In genomic region chr9:70413427-70413797, GRCh38 we compare ENCODE assay signal across 8 cellular contexts. TPM values are rescaled to one million over a fixed set of nuclear protein-coding genes. Genes with fewer than 3 reads are reported as not detected.
DNase-seq lines count a peak whose midpoint lies in the region; ATAC-seq and TF ChIP-seq lines count a peak whose summit lies in the region.

No MANE protein-coding gene starts in this region.

- H3K4me3 Mint-ChIP-seq in chondrocyte (ENCODE audit: unreplicated experiment) = peak overlapping the region; percentile 97

- H3K4me3 ChIP-seq in BE2C (ENCODE audit: low read depth, low read length) (peak overlapping the region; percentile 78), lower leg skin (ENCODE audit: low read depth, poor library complexity, severe bottlenecking) (peak overlapping the region; percentile 99), thoracic aorta (peak overlapping the region; percentile 92)

- intact Hi-C loops in lower leg skin (cut with DNase I; ENCODE audit: low total_unique reads) = no loop called here

- peaks cover 54% of the 10 kb centered on the region for H3K4me1 Mint-ChIP-seq in chondrocyte (ENCODE audit: low read depth)

- no peaks in the 10 kb centered on the region for H3K27me3 Mint-ChIP-seq in chondrocyte (ENCODE audit: low read depth)

- peak; percentile 26 for ATAC-seq in GM18517 (IDR thresholded peaks at IDR 0.05; ENCODE audit: unreplicated experiment)
- peak; percentile 18 for ATAC-seq in HG02970 (IDR thresholded peaks at IDR 0.05; ENCODE audit: low FRiP score, unreplicated experiment)
- ATAC-seq in thoracic aorta (ENCODE audit: insufficient number of reproducible peaks, low FRiP score, low read depth) = no peak

- no peak for TF ChIP-seq CTCF in BE2C (IDR thresholded peaks at IDR 0.05; ENCODE audit: low read depth, low read length)
- TF ChIP-seq CTCF in chondrocyte (IDR thresholded peaks at IDR 0.05) = no peak
- no peak for TF ChIP-seq CTCF in lower leg skin (IDR thresholded peaks at IDR 0.05)
- no peak for TF ChIP-seq CTCF in thoracic aorta (IDR thresholded peaks at IDR 0.05)

- in situ Hi-C loops in ACHN (cut with HindIII; ENCODE audit: low pct_ligation_motif_present, low pct_unique_long_range_greater_than_20kb, low sequenced_read_pairs) = no loop called here

- H3K36me3 Mint-ChIP-seq in chondrocyte (ENCODE audit: low read depth) = peaks cover 8% of the 10 kb centered on the region

- whole genome bisulfite sequencing in lower leg skin, 2 donors = 0% methylated on average over 10 of the region's 60 CpGs; no CpG with 5 or more reads in 1 of the 2 donors

- H3K9me3 ChIP-seq in BE2C = no peaks in the 10 kb centered on the region
- no peaks in the 10 kb centered on the region for H3K9me3 ChIP-seq in thoracic aorta

- H3K4me1 ChIP-seq in BE2C (peaks cover 7% of the 10 kb centered on the region), thoracic aorta (ENCODE audit: control insufficient read depth in 1 of 2, low read depth in 2 of 2) (peaks cover 27 to 35% of the 10 kb centered on the region in 2 donors)

- DNase-seq in BE2C = peak; percentile 83
- peak; percentile 74 for DNase-seq in RPMI8226
- no peak for DNase-seq in chondrocyte (ENCODE audit: low spot score)
- no peak for DNase-seq in lower leg skin (ENCODE audit: low spot score in 2 of 2)
- DNase-seq in thoracic aorta (ENCODE audit: low spot score) = peak; percentile 19
- DNase-seq in ACHN = no peak

- H3K27me3 ChIP-seq in BE2C = peaks cover 7% of the 10 kb centered on the region
- no peaks in the 10 kb centered on the region for H3K27me3 ChIP-seq in thoracic aorta (replicated peaks; ENCODE audit: insufficient read depth)

- no peaks in the 10 kb centered on the region for H3K9me3 Mint-ChIP-seq in chondrocyte (ENCODE audit: low read depth)

- peak overlapping the region; percentile 99 to 100 for H3K27ac ChIP-seq in thoracic aorta

- H3K27ac Mint-ChIP-seq in chondrocyte (ENCODE audit: unreplicated experiment) = peak overlapping the region; percentile 100

- H3K36me3 ChIP-seq in BE2C = no peaks in the 10 kb centered on the region; the same call in 1 of the 2 replicates
- no peaks in the 10 kb centered on the region for H3K36me3 ChIP-seq in thoracic aorta

- no peak for TF ChIP-seq POLR2A in lower leg skin (IDR thresholded peaks at IDR 0.05)

RNA-seq across cellular contexts. Expression of gene KLF9, which starts 1.0 kb away (rescaled TPM):
- 5.1 TPM for polyA plus RNA-seq in BE2C (2012; ENCODE audit: insufficient read depth, insufficient read length, low read depth)
- total RNA-seq in chondrocyte (29.8 to 32.7 TPM (median 31.0 TPM) in 3 replicates), lower leg skin (100 to 1,000 TPM in 2 of 4 donors, 10 to 100 TPM in 2; 71.5 to 198 (median 104) TPM), thoracic aorta (100 to 1,000 TPM; 165 to 187 TPM)

Comparison
In these comparisons a context has a peak if more than half of its experiments do, and no peak if none do; other contexts are left out.
1. DNase-seq: peak in BE2C (single experiment), RPMI8226 (single experiment) and thoracic aorta (single experiment); none in chondrocyte (single experiment), lower leg skin (0 of 2) and ACHN (single experiment).
2. Peak in every context shown above with its lines, with median percentiles within 50 percentile points of each other: H3K4me3 ChIP-seq.